18 cellular contexts compared by ENCODE assay signal in the genomic region with DNA sequence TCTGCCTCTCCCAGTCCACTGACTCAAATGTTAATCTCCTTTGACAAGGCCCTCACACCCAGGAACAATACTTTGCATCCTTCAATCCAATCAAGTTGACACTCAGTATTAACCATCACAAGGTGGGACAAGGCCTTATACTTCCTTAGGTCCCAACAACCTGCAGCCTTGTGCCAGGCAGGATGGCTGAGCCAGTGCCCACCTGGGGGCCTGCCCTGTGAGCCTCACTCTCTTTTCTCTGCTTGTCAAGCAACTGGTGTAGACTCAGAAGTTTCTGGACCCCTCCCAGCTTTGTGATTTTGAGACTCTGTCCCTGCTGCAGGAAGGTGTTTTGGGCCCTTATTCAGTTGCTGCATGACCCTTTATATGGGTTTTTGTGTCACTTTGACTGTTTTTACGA.
DNase-seq lines count a peak whose midpoint lies in the region; ATAC-seq and TF ChIP-seq lines count a peak whose summit lies in the region.
"Had no signal": no experiment of that assay in that cellular context is flagged by ENCODE, and none has a peak within 500 bp of the region (broad histone marks: within the 10 kb centered on the region; RNA-seq: fewer than 3 reads in every experiment).

No MANE protein-coding gene starts in this region.

- no peak overlapping the region for H3K27ac Mint-ChIP-seq in osteocyte (ENCODE audit: unreplicated experiment)
- H3K27ac Mint-ChIP-seq: B cell; CD4-positive, alpha-beta T cell; CD8-positive, alpha-beta T cell had no signal

- no peak for TF ChIP-seq POLR2A in esophagus muscularis mucosa (IDR thresholded peaks at IDR 0.05; ENCODE audit: low read depth)

- H3K27me3 ChIP-seq in right atrium auricular region (no peaks in the 10 kb centered on the region), right cardiac atrium (ENCODE audit: control insufficient read depth, insufficient read depth) (no peaks in the 10 kb centered on the region), esophagus muscularis mucosa (peaks cover 0 to 37% (median 0%) of the 10 kb centered on the region in 4 donors)
- H3K27me3 ChIP-seq: BLaER1 treated with 17β-estradiol and CSF1 and Interleukin-3, amounts not matched to agents 10 nM and 100 nM had no signal

- no peak overlapping the region for H3K4me3 Mint-ChIP-seq in osteocyte (ENCODE audit: unreplicated experiment)
- H3K4me3 Mint-ChIP-seq: B cell; CD4-positive, alpha-beta T cell; CD8-positive, alpha-beta T cell had no signal

- peak; percentile 44 for DNase-seq in right atrium auricular region (ENCODE audit: low spot score)
- no peak for DNase-seq in right cardiac atrium
- peak; percentile 57 for DNase-seq in esophagus muscularis mucosa (ENCODE audit: extremely low spot score)
- peak; percentile 40 for DNase-seq in osteocyte (ENCODE audit: extremely low spot score, unreplicated experiment)
- no peak for DNase-seq in HuH-7 (ENCODE audit: low spot score)
- DNase-seq in foreskin fibroblast = no peak
- DNase-seq: 8988T; ACHN; AML-193; Caco-2; Calu3; CD4-positive, alpha-beta T cell; CD8-positive, alpha-beta T cell; DMS79 treated with DMSO at 0.1 percent for 48 hours; GF-D8 had no signal

- WGBS in right cardiac atrium = 70% methylated on average over 1 of the region's 1 CpG
- 82% methylated on average over 1 of the region's 1 CpG for WGBS in esophagus muscularis mucosa

- TF ChIP-seq EP300 in esophagus muscularis mucosa (IDR thresholded peaks at IDR 0.05) = no peak

- no peaks in the 10 kb centered on the region for H3K4me1 ChIP-seq in right atrium auricular region
- H3K4me1 ChIP-seq in right cardiac atrium (ENCODE audit: control insufficient read depth, insufficient read depth, low read length) = no peaks in the 10 kb centered on the region
- no peaks in the 10 kb centered on the region for H3K4me1 ChIP-seq in esophagus muscularis mucosa
- H3K4me1 ChIP-seq: Caco-2 had no signal

- no peaks in the 10 kb centered on the region for H3K4me1 Mint-ChIP-seq in osteocyte (ENCODE audit: unreplicated experiment)
- H3K4me1 Mint-ChIP-seq: B cell had no signal

- no peaks in the 10 kb centered on the region for H3K36me3 ChIP-seq in right atrium auricular region
- H3K36me3 ChIP-seq in esophagus muscularis mucosa = no peaks in the 10 kb centered on the region
- H3K36me3 ChIP-seq: BLaER1 treated with 17β-estradiol and CSF1 and Interleukin-3, amounts not matched to agents 10 nM and 100 nM had no signal

- intact Hi-C loops in right cardiac atrium (cut with DNase I) = no loop called here
- intact Hi-C loops in esophagus muscularis mucosa (cut with DNase I) = no loop called here

- H3K4me3 ChIP-seq in right atrium auricular region (no peak overlapping the region), right cardiac atrium (ENCODE audit: low read length) (no peak overlapping the region), esophagus muscularis mucosa (no peak overlapping the region), foreskin fibroblast (ENCODE audit: low read depth in 1 of 2, low read length in 2 of 2) (no peak overlapping the region)
- H3K4me3 ChIP-seq: BLaER1 treated with 17β-estradiol and CSF1 and Interleukin-3, amounts not matched to agents 10 nM and 100 nM had no signal

- peaks cover 31% of the 10 kb centered on the region for H3K9me3 Mint-ChIP-seq in osteocyte (ENCODE audit: unreplicated experiment)

- H3K27me3 Mint-ChIP-seq in osteocyte (ENCODE audit: unreplicated experiment) = no peaks in the 10 kb centered on the region

- peaks cover 0 to 19% of the 10 kb centered on the region in 2 donors for H3K9me3 ChIP-seq in right atrium auricular region
- no peaks in the 10 kb centered on the region for H3K9me3 ChIP-seq in right cardiac atrium (ENCODE audit: control insufficient read depth, low read length)
- H3K9me3 ChIP-seq in esophagus muscularis mucosa = peaks cover 0 to 21% (median 7%) of the 10 kb centered on the region in 4 donors
- H3K9me3 ChIP-seq: Caco-2 had no signal

- no peaks in the 10 kb centered on the region for H3K36me3 Mint-ChIP-seq in osteocyte (ENCODE audit: unreplicated experiment)
- H3K36me3 Mint-ChIP-seq: CD8-positive, alpha-beta T cell had no signal

- ATAC-seq in right cardiac atrium = no peak
- ATAC-seq: CD8-positive, alpha-beta T cell had no signal

- TF ChIP-seq CTCF in right atrium auricular region (IDR thresholded peaks at IDR 0.05) (no peak), esophagus muscularis mucosa (IDR thresholded peaks at IDR 0.05) (no peak), osteocyte (IDR thresholded peaks at IDR 0.05) (no peak), foreskin fibroblast (IDR thresholded peaks at IDR 0.05; ENCODE audit: low read depth, low read length) (no peak)

- H3K27ac ChIP-seq in right atrium auricular region (no peak overlapping the region), right cardiac atrium (ENCODE audit: low read length) (no peak overlapping the region), esophagus muscularis mucosa (replicated peaks in 1 of 4) (no peak overlapping the region)
- H3K27ac ChIP-seq: BLaER1 treated with 17β-estradiol and CSF1 and Interleukin-3, amounts not matched to agents 10 nM and 100 nM; C4-2B had no signal

Comparison
In these comparisons a context has a peak if more than half of its experiments do, and no peak if none do; other contexts are left out.
1. DNase-seq: peak in right atrium auricular region (single experiment), esophagus muscularis mucosa (single experiment) and osteocyte (single experiment); none in right cardiac atrium (0 of 3), HuH-7 (single experiment) and foreskin fibroblast (0 of 2).